Comparison of ENCODE assay signal across 7 cellular contexts in the genomic region with DNA sequence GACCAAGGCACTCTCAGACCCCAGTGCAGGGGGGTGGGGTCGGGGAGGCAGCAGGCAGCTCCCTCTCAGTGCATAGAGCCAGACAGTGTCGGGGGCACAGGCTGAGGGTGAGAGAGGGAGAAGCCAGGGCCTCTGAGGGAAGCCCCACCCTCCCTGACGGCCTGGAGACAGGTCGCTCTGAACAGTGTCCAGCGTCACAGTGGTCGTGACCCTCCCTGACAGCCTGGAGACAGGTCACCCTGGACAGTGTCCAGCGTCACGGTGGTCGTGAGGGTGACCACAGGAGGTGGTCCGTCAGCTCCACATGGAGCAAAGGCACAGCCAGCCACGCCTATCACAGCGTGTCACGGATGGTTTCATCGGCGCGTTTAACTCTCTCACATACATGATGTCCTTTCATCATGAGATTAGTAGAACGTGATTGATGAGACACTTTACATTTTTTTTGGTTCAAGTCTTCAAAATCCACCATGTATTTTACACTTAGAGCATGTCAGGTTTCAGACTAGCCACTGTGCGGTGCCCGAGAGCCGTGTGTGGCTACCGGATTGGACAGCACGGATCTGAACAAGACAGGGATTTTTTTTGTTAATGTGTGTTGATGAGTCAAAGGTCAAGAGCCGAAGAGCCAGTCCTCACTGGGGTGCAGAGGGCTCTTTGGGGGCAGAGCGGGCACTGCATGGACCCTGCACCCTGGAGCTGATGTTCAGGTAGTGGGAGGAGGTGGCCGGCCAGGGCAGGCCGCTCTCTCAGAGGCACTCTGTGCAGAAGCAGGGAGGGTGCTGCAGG. TPM values are rescaled to one million over a fixed set of nuclear protein-coding genes. Genes with fewer than 3 reads are reported as not detected.
DNase-seq lines count a peak whose midpoint lies in the region; ATAC-seq and TF ChIP-seq lines count a peak whose summit lies in the region.

No MANE protein-coding gene starts in this region.

- DNase-seq in HL-60 (ENCODE audit: low read depth in 1 of 2, low spot score in 1 of 2): peak; percentile 57 to 82
- DNase-seq in SHP77 treated with DMSO at 0.1 percent for 48 hours (lab: John Stamatoyannopoulos, UW): peak; percentile 65
- peak; percentile 80 for DNase-seq in fibroblast of pulmonary artery (ENCODE audit: low read depth)
- peak; percentile 63 for DNase-seq in occipital lobe (lab: John Stamatoyannopoulos, UW)

- peak overlapping the region; percentile 64 for H3K27ac ChIP-seq in HL-60 (replicated peaks)

- ATAC-seq in GM18498 (IDR thresholded peaks at IDR 0.05; ENCODE audit: unreplicated experiment): no peak
- no peak for ATAC-seq in GM21447 (IDR thresholded peaks at IDR 0.05; ENCODE audit: unreplicated experiment)
- no peak for ATAC-seq in HG03469 (IDR thresholded peaks at IDR 0.05; ENCODE audit: unreplicated experiment)

- peak; percentile 92 for TF ChIP-seq CTCF in HL-60 (IDR thresholded peaks at IDR 0.05; ENCODE audit: insufficient read depth, low read length)
- TF ChIP-seq CTCF in fibroblast of pulmonary artery (IDR thresholded peaks at IDR 0.05; ENCODE audit: low read length, missing control alignments): peak; percentile 98

- no peak overlapping the region for H3K4me3 ChIP-seq in HL-60 (replicated peaks; ENCODE audit: insufficient read depth, low read length)
- no peak overlapping the region for H3K4me3 ChIP-seq in fibroblast of pulmonary artery (replicated peaks; ENCODE audit: low read depth, low read length)

- H3K27me3 ChIP-seq in HL-60 (ENCODE audit: insufficient read depth, poor library complexity, severe bottlenecking): no peaks in the 10 kb centered on the region

RNA-seq across cellular contexts. Expression of a gene that starts 23.9 kb away (rescaled TPM):
- 3.1 TPM for total RNA-seq in occipital lobe

RNA-seq across cellular contexts. Expression of a gene that starts 39.1 kb away (rescaled TPM):
- 3.0 TPM for total RNA-seq in occipital lobe

RNA-seq across cellular contexts. Expression of a gene that starts 54.2 kb away (rescaled TPM):
- total RNA-seq in occipital lobe: 7.8 TPM

RNA-seq across cellular contexts. Expression of a gene that starts 56.8 kb away (rescaled TPM):
- 0.78 TPM for total RNA-seq in occipital lobe
